Comparison of ENCODE assay signal across 8 cellular contexts in genomic region chr6:53725791-53726575, GRCh38.
DNase-seq lines count a peak whose midpoint lies in the region; ATAC-seq and TF ChIP-seq lines count a peak whose summit lies in the region.

No MANE protein-coding gene starts in this region.

- no peaks in the 10 kb centered on the region for H3K9me3 Mint-ChIP-seq in activated B cell treated with CpG ODN at 0.5 μM for 24 hours

- no peaks in the 10 kb centered on the region for H3K9me3 ChIP-seq in AG04450 (ENCODE audit: control insufficient read depth, insufficient read depth, low read length)
- no peaks in the 10 kb centered on the region for H3K9me3 ChIP-seq in breast epithelium

- H3K27me3 ChIP-seq in AG04450 (ENCODE audit: control insufficient read depth, insufficient read depth, low read length), result no peaks in the 10 kb centered on the region
- H3K27me3 ChIP-seq in breast epithelium, result no peaks in the 10 kb centered on the region
- no peaks in the 10 kb centered on the region for H3K27me3 ChIP-seq in kidney epithelial cell (ENCODE audit: control insufficient read depth, insufficient read depth, low read length)

- ATAC-seq in GM18861 (IDR thresholded peaks at IDR 0.05; ENCODE audit: unreplicated experiment) (peak; percentile 68), HG03095 (IDR thresholded peaks at IDR 0.05; ENCODE audit: unreplicated experiment) (peak; percentile 93), activated B cell treated with CpG ODN at 0.5 μM for 24 hours (ENCODE audit: low read depth) (peak; percentile 87)

- CTCF ChIA-PET in AG04450 (lab: Charles Lee), result interaction anchor here (0.5 to 15.1 kb wide), 47 partner anchors 7 to 1752 kb away, joined by 3 to 541 read pairs (median 4); partner anchors contain the start of gene GCLC
- CTCF ChIA-PET in activated B cell treated with CpG ODN at 0.5 μM for 24 hours (lab: Charles Lee), result interaction anchor here (0.6 to 11.6 kb wide), 16 partner anchors 11 to 830 kb away, joined by 3 to 189 read pairs (median 3); no protein-coding TSS in a partner anchor

- H3K27me3 Mint-ChIP-seq in activated B cell treated with CpG ODN at 0.5 μM for 24 hours, result peaks cover 9% of the 10 kb centered on the region

- TF ChIP-seq POLR2A in breast epithelium (IDR thresholded peaks at IDR 0.05), result no peak

- H3K36me3 Mint-ChIP-seq in activated B cell treated with CpG ODN at 0.5 μM for 24 hours (ENCODE audit: low read depth), result no peaks in the 10 kb centered on the region

- peaks cover 5% of the 10 kb centered on the region for H3K4me1 Mint-ChIP-seq in activated B cell treated with CpG ODN at 0.5 μM for 24 hours

- H3K27ac Mint-ChIP-seq in activated B cell treated with CpG ODN at 0.5 μM for 24 hours, result no peak overlapping the region

- H3K4me1 ChIP-seq in breast epithelium, result no peaks in the 10 kb centered on the region

- H3K4me3 ChIP-seq in AG04450 (ENCODE audit: low read depth, low read length) (no peak overlapping the region), breast epithelium (no peak overlapping the region), kidney epithelial cell (ENCODE audit: low read depth, low read length) (no peak overlapping the region)

- POLR2A ChIA-PET in AG04450 (lab: Yijun Ruan, JAX) (interaction anchor here (0.7 to 1.2 kb wide), 3 partner anchors 178 to 230 kb away, joined by 3 to 4 read pairs (median 4); partner anchors contain the start of gene GCLC), activated B cell treated with CpG ODN at 0.5 μM for 24 hours (lab: Charles Lee) (interaction anchor here (1.2 kb wide), 1 partner anchor 233 kb away, joined by 4 read pairs; no protein-coding TSS in a partner anchor)

- intact Hi-C loops in activated B cell treated with CpG ODN at 0.5 μM for 24 hours (cut with micrococcal nuclease) (loop anchor here (2.0 to 10.0 kb wide), 3 partner anchors 75 to 554 kb away; no protein-coding TSS in a partner anchor), breast epithelium (cut with DNase I; ENCODE audit: low total_unique reads) (loop anchor here (10.0 kb wide), 1 partner anchor 231 kb away; no protein-coding TSS in a partner anchor)

- DNase-seq in AG04450 (ENCODE audit: low read depth, low spot score), result peak; percentile 57
- peak; percentile 42 for DNase-seq in NCI-H2196 treated with DMSO at 0.1 percent for 48 hours (lab: John Stamatoyannopoulos, UW; ENCODE audit: unreplicated experiment)
- DNase-seq in activated B cell treated with CpG ODN at 0.5 μM for 24 hours, result peak; percentile 63
- peak; percentile 36 to 74 for DNase-seq in breast epithelium (ENCODE audit: low spot score in 2 of 2)
- DNase-seq in kidney epithelial cell (ENCODE audit: low read depth), result peak; percentile 21
- peak; percentile 57 for DNase-seq in stimulated activated CD4-positive, alpha-beta T cell treated with anti-CD3 and anti-CD28 coated beads, Interleukin-2, amount 100 ng/mL, for 4 hours (ENCODE audit: low read depth)

- TF ChIP-seq CTCF in AG04450 (IDR thresholded peaks at IDR 0.05; ENCODE audit: low read depth, low read length) (peak; percentile 97), activated B cell treated with CpG ODN at 0.5 μM for 24 hours (IDR thresholded peaks at IDR 0.05) (peak; percentile 97), breast epithelium (IDR thresholded peaks at IDR 0.05) (peak; percentile 71 to 84 (median 78)), kidney epithelial cell (IDR thresholded peaks at IDR 0.05; ENCODE audit: insufficient read depth, low read length, poor library complexity, severe bottlenecking) (peak; percentile 99)

- H3K4me3 Mint-ChIP-seq in activated B cell treated with CpG ODN at 0.5 μM for 24 hours, result no peak overlapping the region

- H3K36me3 ChIP-seq in breast epithelium, result no peaks in the 10 kb centered on the region
- no peaks in the 10 kb centered on the region for H3K36me3 ChIP-seq in kidney epithelial cell (ENCODE audit: control insufficient read depth, insufficient read depth, low read length)

- no peak overlapping the region for H3K27ac ChIP-seq in AG04450 (ENCODE audit: low read depth, low read length)
- H3K27ac ChIP-seq in breast epithelium, result no peak overlapping the region
